ENCODE assay signal across 11 cellular contexts in the genomic region with DNA sequence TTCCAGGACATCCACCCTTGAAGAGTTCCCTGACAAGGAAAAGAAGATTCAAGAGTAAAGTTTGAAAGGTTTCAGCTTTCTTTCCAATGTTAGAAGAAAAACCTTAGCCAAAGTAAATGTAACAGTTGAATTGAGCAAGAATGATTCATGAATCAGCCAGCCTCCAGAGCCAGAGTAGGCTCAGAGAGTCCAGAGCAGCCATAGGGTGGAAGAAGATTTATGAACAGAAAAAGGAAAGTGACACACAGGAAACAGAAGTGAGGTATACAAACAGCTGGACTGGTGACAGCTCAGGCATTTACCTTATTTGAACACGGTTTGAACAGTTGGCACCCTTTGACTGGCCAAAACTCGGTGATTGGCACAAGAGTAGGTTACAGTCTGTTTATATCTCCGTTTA.
DNase-seq lines count a peak whose midpoint lies in the region; ATAC-seq lines count a peak whose summit lies in the region.
"Had no signal": no experiment of that assay in that cellular context is flagged by ENCODE, and none has a peak within 500 bp of the region (broad histone marks: within the 10 kb centered on the region; RNA-seq: fewer than 3 reads in every experiment).

No MANE protein-coding gene starts in this region.

- WGBS in right cardiac atrium = 64% methylated on average over 3 of the region's 3 CpGs

- ATAC-seq in HG03354 (IDR thresholded peaks at IDR 0.05; ENCODE audit: poor library complexity, severe bottlenecking, unreplicated experiment) (peak; percentile 47), right cardiac atrium (peak; percentile 77 to 85), GM21723 (IDR thresholded peaks at IDR 0.05; ENCODE audit: unreplicated experiment) (no peak), HG03135 (IDR thresholded peaks at IDR 0.05; ENCODE audit: unreplicated experiment) (no peak)

- no peak overlapping the region for H3K27ac ChIP-seq in right cardiac atrium (ENCODE audit: low read length)
- H3K27ac ChIP-seq: C4-2B had no signal

- no peak overlapping the region for H3K4me3 ChIP-seq in right cardiac atrium (ENCODE audit: low read length)

- no peaks in the 10 kb centered on the region for H3K27me3 ChIP-seq in right cardiac atrium (ENCODE audit: control insufficient read depth, insufficient read depth)

- no peaks in the 10 kb centered on the region for H3K4me1 ChIP-seq in right cardiac atrium (ENCODE audit: control insufficient read depth, insufficient read depth, low read length)

- H3K9me3 ChIP-seq in right cardiac atrium (ENCODE audit: control insufficient read depth, low read length) = no peaks in the 10 kb centered on the region

- peak; percentile 50 for DNase-seq in AG08396 (ENCODE audit: low spot score)
- DNase-seq in amniotic stem cell (lab: John Stamatoyannopoulos, UW) = peak; percentile 39
- no peak for DNase-seq in right cardiac atrium
- DNase-seq in NCI-H1694 (lab: John Stamatoyannopoulos, UW) = no peak
- DNase-seq in NCI-H446 (lab: John Stamatoyannopoulos, UW) = no peak
- DNase-seq: activated CD4-positive, alpha-beta memory T cell treated with anti-CD3 and anti-CD28 coated beads, Interleukin-2, amount 10 ng/mL, durations not matched to agents 7 days and 5 days; head of caudate nucleus had no signal

- intact Hi-C loops in right cardiac atrium (cut with DNase I) = loop anchor here in 3 of 4 donors (10.0 kb wide), 3 partner anchors 104 to 1164 kb away; no protein-coding TSS in a partner anchor

Comparison
In these comparisons a context has a peak if more than half of its experiments do, and no peak if none do; other contexts are left out.
1. DNase-seq: peak in AG08396 (single experiment) and amniotic stem cell (single experiment); none in right cardiac atrium (0 of 3), NCI-H1694 (single experiment) and NCI-H446 (0 of 2).
2. ATAC-seq: peak in HG03354 (single experiment) and right cardiac atrium (2 of 2); none in GM21723 (single experiment) and HG03135 (single experiment).